ENCODE assay signal across 16 cellular contexts in genomic region chr5:178398856-178399722, GRCh38.
DNase-seq lines count a peak whose midpoint lies in the region; ATAC-seq and TF ChIP-seq lines count a peak whose summit lies in the region.
"Had no signal": no experiment of that assay in that cellular context is flagged by ENCODE, and none has a peak within 500 bp of the region (broad histone marks: within the 10 kb centered on the region; RNA-seq: fewer than 3 reads in every experiment).

No MANE protein-coding gene starts in this region.

- H3K36me3 Mint-ChIP-seq in GM23338 (ENCODE audit: low read depth) (no peaks in the 10 kb centered on the region), nephron progenitor cell (ENCODE audit: low read depth) (no peaks in the 10 kb centered on the region)

- H3K4me1 Mint-ChIP-seq in GM23338 (peaks cover 14% of the 10 kb centered on the region), nephron progenitor cell (peaks cover 35% of the 10 kb centered on the region)
- H3K4me1 Mint-ChIP-seq: CD8-positive, alpha-beta memory T cell had no signal

- H3K36me3 ChIP-seq in BLaER1, result no peaks in the 10 kb centered on the region
- no peaks in the 10 kb centered on the region for H3K36me3 ChIP-seq in GM23338 (ENCODE audit: insufficient read depth)
- no peaks in the 10 kb centered on the region for H3K36me3 ChIP-seq in uterus
- H3K36me3 ChIP-seq: vagina had no signal

- H3K4me1 ChIP-seq in BLaER1 (peaks cover 13% of the 10 kb centered on the region), GM23338 (ENCODE audit: insufficient read depth) (no peaks in the 10 kb centered on the region), uterus (no peaks in the 10 kb centered on the region)
- H3K4me1 ChIP-seq: vagina had no signal

- TF ChIP-seq POLR2A in uterus (IDR thresholded peaks at IDR 0.05), result no peak

- H3K27me3 Mint-ChIP-seq in GM23338 (ENCODE audit: insufficient read depth, low read depth, poor library complexity) (peaks cover 5% of the 10 kb centered on the region), nephron progenitor cell (ENCODE audit: low read depth, poor library complexity) (peaks cover 4% of the 10 kb centered on the region)

- H3K9me3 Mint-ChIP-seq in GM23338, result no peaks in the 10 kb centered on the region
- no peaks in the 10 kb centered on the region for H3K9me3 Mint-ChIP-seq in nephron progenitor cell
- H3K9me3 Mint-ChIP-seq: stimulated activated naive CD8-positive, alpha-beta T cell treated with anti-CD3 and anti-CD28 coated beads, Interleukin-15, Interleukin-2, amounts not matched to agents 100 ng/mL and 50 ng/mL, for 24 hours had no signal

- H3K9me3 ChIP-seq in BLaER1 (no peaks in the 10 kb centered on the region), uterus (no peaks in the 10 kb centered on the region)
- H3K9me3 ChIP-seq: vagina had no signal

- H3K79me2 ChIP-seq in GM23338 (replicated peaks; ENCODE audit: insufficient read depth), result no peaks in the 10 kb centered on the region; the same call in 1 of the 2 replicates

- H4K20me1 ChIP-seq in BLaER1, result no peaks in the 10 kb centered on the region
- H4K20me1 ChIP-seq in GM23338 (replicated peaks; ENCODE audit: insufficient read depth), result no peaks in the 10 kb centered on the region; the same call in 1 of the 2 replicates

- H3K9ac ChIP-seq in BLaER1, result no peak overlapping the region

- H3K27ac ChIP-seq in BLaER1 (no peak overlapping the region), GM23338 (ENCODE audit: low read depth) (no peak overlapping the region), coronary artery (no peak overlapping the region), uterus (no peak overlapping the region)
- H3K27ac ChIP-seq: vagina had no signal

- no peak overlapping the region for H3K4me3 Mint-ChIP-seq in GM23338
- H3K4me3 Mint-ChIP-seq in nephron progenitor cell, result no peak overlapping the region
- H3K4me3 Mint-ChIP-seq: CD8-positive, alpha-beta memory T cell; stimulated activated naive CD8-positive, alpha-beta T cell treated with anti-CD3 and anti-CD28 coated beads, Interleukin-15, Interleukin-2, amounts not matched to agents 100 ng/mL and 50 ng/mL, for 24 hours had no signal

- H3K9me2 ChIP-seq in GM23338 (ENCODE audit: insufficient read depth), result no peaks in the 10 kb centered on the region

- H3K4me3 ChIP-seq in BLaER1 (no peak overlapping the region), GM23338 (no peak overlapping the region), coronary artery (no peak overlapping the region), uterus (no peak overlapping the region)
- H3K4me3 ChIP-seq: vagina had no signal

- intact Hi-C loops in uterus (cut with DNase I; ENCODE audit: low total_unique reads), result no loop called here

- no peak overlapping the region for H3K27ac Mint-ChIP-seq in GM23338
- peak overlapping the region; percentile 87 for H3K27ac Mint-ChIP-seq in nephron progenitor cell
- H3K27ac Mint-ChIP-seq: CD8-positive, alpha-beta memory T cell; stimulated activated naive CD8-positive, alpha-beta T cell treated with anti-CD3 and anti-CD28 coated beads, Interleukin-15, Interleukin-2, amounts not matched to agents 100 ng/mL and 50 ng/mL, for 24 hours had no signal

- TF ChIP-seq CTCF in GM23338 (conservative IDR thresholded peaks at IDR 0.05; ENCODE audit: low read depth in 2 of 2) (no peak), coronary artery (IDR thresholded peaks at IDR 0.05) (no peak), nephron progenitor cell (IDR thresholded peaks at IDR 0.05) (no peak), uterus (IDR thresholded peaks at IDR 0.05) (no peak)

- peak; percentile 65 for ATAC-seq in GM23338
- no peak for ATAC-seq in GM21737 (IDR thresholded peaks at IDR 0.05; ENCODE audit: unreplicated experiment)

- no peaks in the 10 kb centered on the region for H3K27me3 ChIP-seq in BLaER1
- no peaks in the 10 kb centered on the region for H3K27me3 ChIP-seq in GM23338 (ENCODE audit: insufficient read depth)
- peaks cover 0 to 4% of the 10 kb centered on the region in 2 donors for H3K27me3 ChIP-seq in uterus
- H3K27me3 ChIP-seq: vagina had no signal

- no peak overlapping the region for H2AFZ ChIP-seq in GM23338

- H3K4me2 ChIP-seq in BLaER1, result peak overlapping the region; percentile 37
- no peak overlapping the region for H3K4me2 ChIP-seq in GM23338

- H3F3A ChIP-seq in GM23338 (replicated peaks; ENCODE audit: low read depth), result no peaks in the 10 kb centered on the region

- DNase-seq in GM23338 (ENCODE audit: low spot score), result no peak
- peak; percentile 52 for DNase-seq in coronary artery (ENCODE audit: low spot score)
- no peak for DNase-seq in nephron progenitor cell
- no peak for DNase-seq in NCI-H526 (lab: John Stamatoyannopoulos, UW)
- DNase-seq in GOT3 (lab: John Stamatoyannopoulos, UW), result no peak
- DNase-seq in uterus, result no peak
- DNase-seq: activated CD4-positive, alpha-beta T cell treated with anti-CD3 and anti-CD28 coated beads for 1 hour; CD8-positive, alpha-beta memory T cell; mammary epithelial cell; NCI-H187; NCI-H510A; T-helper 9 cell had no signal

TF ChIP-seq in GM23338, 12 proteins besides CTCF, POLR2A, EP300 and RAD21:
- no peak for TF ChIP-seq ZNF331 (CRISPR knock-in tag; IDR thresholded peaks at IDR 0.05; ENCODE audit: low read depth)
- no peak for TF ChIP-seq ETS1 (IDR thresholded peaks at IDR 0.05)
- no peak for TF ChIP-seq POLR2AphosphoS5 (IDR thresholded peaks at IDR 0.05; ENCODE audit: low read depth)
- no peak for TF ChIP-seq CREB1 (CRISPR knock-in tag; IDR thresholded peaks at IDR 0.05; ENCODE audit: low read depth)
- TF ChIP-seq STAT1 (IDR thresholded peaks at IDR 0.05; ENCODE audit: unreplicated experiment), result no peak
- no peak for TF ChIP-seq REST (IDR thresholded peaks at IDR 0.05; ENCODE audit: unreplicated experiment)
- TF ChIP-seq EZH2phosphoT487 (IDR thresholded peaks at IDR 0.05; ENCODE audit: unreplicated experiment), result no peak
- no peak for TF ChIP-seq JUNB (IDR thresholded peaks at IDR 0.05; ENCODE audit: unreplicated experiment)
- no peak for TF ChIP-seq EZH2 (IDR thresholded peaks at IDR 0.05; ENCODE audit: low read depth, unreplicated experiment)
TF ChIP-seq in GM23338: peak in this region for 0.
